In genomic region chr1:6511461-6512244, GRCh38 we compare ENCODE assay signal across 17 cellular contexts. TPM values are rescaled to one million over a fixed set of nuclear protein-coding genes. Genes with fewer than 3 reads are reported as not detected.
DNase-seq lines count a peak whose midpoint lies in the region; ATAC-seq and TF ChIP-seq lines count a peak whose summit lies in the region.
"Had no signal": no experiment of that assay in that cellular context is flagged by ENCODE, and none has a peak within 500 bp of the region (broad histone marks: within the 10 kb centered on the region; RNA-seq: fewer than 3 reads in every experiment).

No MANE protein-coding gene starts in this region.

- H3K27me3 Mint-ChIP-seq in stimulated activated naive CD8-positive, alpha-beta T cell treated with anti-CD3 and anti-CD28 coated beads, Interleukin-15, amount 100 ng/mL, for 72 hours, result no peaks in the 10 kb centered on the region
- H3K27me3 Mint-ChIP-seq in nephron (ENCODE audit: low read depth), result peaks cover 3% of the 10 kb centered on the region

- H3K4me3 ChIP-seq in WERI-Rb-1 (ENCODE audit: low read depth, low read length), result no peak overlapping the region
- H3K4me3 ChIP-seq in spleen, result no peak overlapping the region
- H3K4me3 ChIP-seq: BLaER1 had no signal

- intact Hi-C loops in spleen (cut with DNase I; ENCODE audit: low total_unique reads), result no loop called here

- WGBS in spleen, 5 donors, result 73 to 84% (median 82%) methylated on average over 12 to 23 of the region's 23 CpGs

- H3K4me1 Mint-ChIP-seq in stimulated activated naive CD8-positive, alpha-beta T cell treated with anti-CD3 and anti-CD28 coated beads, Interleukin-15, amount 100 ng/mL, for 72 hours, result no peaks in the 10 kb centered on the region
- H3K4me1 Mint-ChIP-seq in nephron, result peaks cover 28% of the 10 kb centered on the region
- H3K4me1 Mint-ChIP-seq: CD8-positive, alpha-beta memory T cell had no signal

- DNase-seq in stimulated activated naive CD8-positive, alpha-beta T cell treated with anti-CD3 and anti-CD28 coated beads, Interleukin-15, amount 100 ng/mL, for 72 hours, result no peak
- DNase-seq in stimulated activated naive CD8-positive, alpha-beta T cell treated with anti-CD3 and anti-CD28 coated beads, Interleukin-15, Interleukin-2, amounts not matched to agents 100 U/mL and 50 U/mL, for 24 hours, result no peak
- DNase-seq in WERI-Rb-1 (no peak), spleen (no peak)
- DNase-seq in activated naive CD4-positive, alpha-beta T cell treated with anti-CD3 and anti-CD28 coated beads, Interleukin-2, amount 50 U/mL, for 72 hours (ENCODE audit: low spot score in 2 of 2), result no peak
- DNase-seq: CD8-positive, alpha-beta memory T cell; NCI-H187 treated with DMSO at 0.1 percent for 48 hours; NCI-H774; PC-3 had no signal

- H3K9me3 ChIP-seq in WERI-Rb-1 (ENCODE audit: severe bottlenecking) (no peaks in the 10 kb centered on the region), spleen (no peaks in the 10 kb centered on the region)
- H3K9me3 ChIP-seq: BLaER1 had no signal

- no peak overlapping the region for H3K4me3 Mint-ChIP-seq in stimulated activated naive CD8-positive, alpha-beta T cell treated with anti-CD3 and anti-CD28 coated beads, Interleukin-15, amount 100 ng/mL, for 72 hours
- H3K4me3 Mint-ChIP-seq in nephron, result no peak overlapping the region
- H3K4me3 Mint-ChIP-seq: CD8-positive, alpha-beta memory T cell; IgD-negative memory B cell had no signal

- H3K4me1 ChIP-seq in spleen, result peaks cover 0 to 26% (median 16%) of the 10 kb centered on the region in 6 donors

- no peak for TF ChIP-seq POLR2A in spleen (IDR thresholded peaks at IDR 0.05)

- H3K27ac ChIP-seq in WERI-Rb-1 (peak overlapping the region; percentile 76), spleen (no peak overlapping the region)
- H3K27ac ChIP-seq: BLaER1 had no signal

- TF ChIP-seq CTCF in WERI-Rb-1 (IDR thresholded peaks at IDR 0.05; ENCODE audit: low read depth, low read length) (no peak), nephron (IDR thresholded peaks at IDR 0.05; ENCODE audit: unreplicated experiment in 3 of 3) (no peak), spleen (IDR thresholded peaks at IDR 0.05 in 8 of 11, conservative IDR thresholded peaks at IDR 0.05 in 3 of 11) (no peak)

- H3K36me3 ChIP-seq in WERI-Rb-1, result no peaks in the 10 kb centered on the region
- H3K36me3 ChIP-seq in spleen, result no peaks in the 10 kb centered on the region
- H3K36me3 ChIP-seq: BLaER1 had no signal

- H3K36me3 Mint-ChIP-seq in nephron (ENCODE audit: low read depth), result no peaks in the 10 kb centered on the region
- H3K36me3 Mint-ChIP-seq in activated naive CD4-positive, alpha-beta T cell treated with anti-CD3 and anti-CD28 coated beads, Interleukin-2, amount 50 U/mL, for 72 hours, result no peaks in the 10 kb centered on the region
- H3K36me3 Mint-ChIP-seq: CD8-positive, alpha-beta memory T cell; IgD-negative memory B cell had no signal

- H3K27me3 ChIP-seq in WERI-Rb-1 (ENCODE audit: insufficient read depth, low read depth, severe bottlenecking) (no peaks in the 10 kb centered on the region), spleen (replicated peaks in 1 of 7) (peaks cover 0 to 15% (median 0%) of the 10 kb centered on the region in 7 donors)
- H3K27me3 ChIP-seq: BLaER1 had no signal

- ATAC-seq in stimulated activated naive CD8-positive, alpha-beta T cell treated with anti-CD3 and anti-CD28 coated beads, Interleukin-15, amount 100 ng/mL, for 72 hours, result peak; percentile 24
- ATAC-seq in stimulated activated naive CD8-positive, alpha-beta T cell treated with anti-CD3 and anti-CD28 coated beads, Interleukin-15, Interleukin-2, amounts not matched to agents 100 U/mL and 50 U/mL, for 24 hours, result no peak
- ATAC-seq in GM21737 (IDR thresholded peaks at IDR 0.05; ENCODE audit: unreplicated experiment), result no peak
- no peak for ATAC-seq in activated naive CD4-positive, alpha-beta T cell treated with anti-CD3 and anti-CD28 coated beads, Interleukin-2, amount 50 U/mL, for 72 hours
- no peak for ATAC-seq in GM21528 (IDR thresholded peaks at IDR 0.05; ENCODE audit: low FRiP score, unreplicated experiment)
- ATAC-seq: PC-3 had no signal

- H3K27ac Mint-ChIP-seq in stimulated activated naive CD8-positive, alpha-beta T cell treated with anti-CD3 and anti-CD28 coated beads, Interleukin-15, amount 100 ng/mL, for 72 hours, result no peak overlapping the region
- H3K27ac Mint-ChIP-seq in nephron, result peak overlapping the region; percentile 30 to 63 (median 54)
- H3K27ac Mint-ChIP-seq in activated naive CD4-positive, alpha-beta T cell treated with anti-CD3 and anti-CD28 coated beads, Interleukin-2, amount 50 U/mL, for 72 hours, result no peak overlapping the region
- H3K27ac Mint-ChIP-seq: IgD-negative memory B cell had no signal

- H3K9me3 Mint-ChIP-seq in stimulated activated naive CD8-positive, alpha-beta T cell treated with anti-CD3 and anti-CD28 coated beads, Interleukin-15, amount 100 ng/mL, for 72 hours, result no peaks in the 10 kb centered on the region
- no peaks in the 10 kb centered on the region for H3K9me3 Mint-ChIP-seq in nephron
- H3K9me3 Mint-ChIP-seq in activated naive CD4-positive, alpha-beta T cell treated with anti-CD3 and anti-CD28 coated beads, Interleukin-2, amount 50 U/mL, for 72 hours, result no peaks in the 10 kb centered on the region
- H3K9me3 Mint-ChIP-seq: CD8-positive, alpha-beta memory T cell; IgD-negative memory B cell had no signal

RNA-seq across cellular contexts. Expression of gene PLEKHG5, which starts 20.2 kb away (rescaled TPM):
- 1 to 10 TPM; 2.8 to 3.9 TPM for total RNA-seq in activated naive CD4-positive, alpha-beta T cell treated with anti-CD3 and anti-CD28 coated beads, Interleukin-2, amount 50 U/mL, for 72 hours
- 100 to 1,000 TPM in 1 of 7 donors, 10 to 100 TPM in 6; 34.7 to 120 (median 60.1) TPM for total RNA-seq in spleen
- 10 to 100 TPM in 2 of 3 donors, 1 to 10 TPM in 1; 6.4 to 66.9 (median 29.7) TPM for polyA plus RNA-seq in spleen
- polyA plus RNA-seq: IgD-negative memory B cell had no signal

RNA-seq across cellular contexts. Expression of gene NOL9, which starts 42.7 kb away (rescaled TPM):
- 10 to 100 TPM; 37.5 to 42.1 TPM for total RNA-seq in activated naive CD4-positive, alpha-beta T cell treated with anti-CD3 and anti-CD28 coated beads, Interleukin-2, amount 50 U/mL, for 72 hours
- total RNA-seq in spleen, result 10 to 100 TPM; 30.5 to 55.2 (median 51.5) TPM
- polyA plus RNA-seq in spleen, result 10 to 100 TPM in 1 of 3 donors, 1 to 10 TPM in 2; 4.2 to 10.0 (median 5.8) TPM

RNA-seq across cellular contexts. Expression of gene TAS1R1, which starts 43.5 kb away (rescaled TPM):
- not detected for total RNA-seq in activated naive CD4-positive, alpha-beta T cell treated with anti-CD3 and anti-CD28 coated beads, Interleukin-2, amount 50 U/mL, for 72 hours
- under 1 TPM; 0.13 to 0.88 (median 0.56) TPM for total RNA-seq in spleen
- polyA plus RNA-seq in spleen, result under 1 TPM; 0.09 to 0.51 (median 0.33) TPM
- total RNA-seq: CD8-positive, alpha-beta memory T cell; HT-29; NCI-H460; PC-3; SK-MEL-5 had no signal
- polyA plus RNA-seq: CD8-positive, alpha-beta memory T cell; IgD-negative memory B cell had no signal

RNA-seq across cellular contexts. Expression of gene TNFRSF25, which starts 45.7 kb away (rescaled TPM):
- total RNA-seq in activated naive CD4-positive, alpha-beta T cell treated with anti-CD3 and anti-CD28 coated beads, Interleukin-2, amount 50 U/mL, for 72 hours, result 10 to 100 TPM; 68.0 to 88.5 TPM
- 100 to 1,000 TPM in 1 of 7 donors, 10 to 100 TPM in 6; 39.7 to 103 (median 65.4) TPM for total RNA-seq in spleen
- polyA plus RNA-seq in spleen, result 100 to 1,000 TPM in 2 of 3 donors, 10 to 100 TPM in 1; 30.9 to 147 (median 102) TPM

Comparison
In these comparisons a context has a peak if more than half of its experiments do, and no peak if none do; other contexts are left out.
1. H3K27ac Mint-ChIP-seq: peak in nephron (3 of 3); none in stimulated activated naive CD8-positive, alpha-beta T cell treated with anti-CD3 and anti-CD28 coated beads, Interleukin-15, amount 100 ng/mL, for 72 hours (0 of 2) and activated naive CD4-positive, alpha-beta T cell treated with anti-CD3 and anti-CD28 coated beads, Interleukin-2, amount 50 U/mL, for 72 hours (0 of 2).
2. RNA of gene PLEKHG5, which starts 20.2 kb away (total RNA-seq): 34.7 to 120 TPM in spleen; 2.8 to 3.9 TPM in activated naive CD4-positive, alpha-beta T cell treated with anti-CD3 and anti-CD28 coated beads, Interleukin-2, amount 50 U/mL, for 72 hours; every median in the first group is over 4 times any median in the second.